Comparison of ENCODE assay signal across 1 cellular context in genomic region chr9:115069302-115069701, GRCh38.
TF ChIP-seq lines count a peak whose summit lies in the region.

No MANE protein-coding gene starts in this region.

TF ChIP-seq in HepG2, 621 proteins besides CTCF, POLR2A, EP300 and RAD21 (continued from another document):
- peak; percentile 96 for TF ChIP-seq HNRNPK (IDR thresholded peaks at IDR 0.05; ENCODE audit: low read depth, low read length, poor library complexity, severe bottlenecking)
- TF ChIP-seq RBM22 (optimal IDR thresholded peaks at IDR 0.05; ENCODE audit: low read length) = no peak
- TF ChIP-seq, protein P1, sequence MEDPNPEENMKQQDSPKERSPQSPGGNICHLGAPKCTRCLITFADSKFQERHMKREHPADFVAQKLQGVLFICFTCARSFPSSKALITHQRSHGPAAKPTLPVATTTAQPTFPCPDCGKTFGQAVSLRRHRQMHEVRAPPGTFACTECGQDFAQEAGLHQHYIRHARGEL (CRISPR knock-in tag; IDR thresholded peaks at IDR 0.05) = no peak
- TF ChIP-seq, protein P2, sequence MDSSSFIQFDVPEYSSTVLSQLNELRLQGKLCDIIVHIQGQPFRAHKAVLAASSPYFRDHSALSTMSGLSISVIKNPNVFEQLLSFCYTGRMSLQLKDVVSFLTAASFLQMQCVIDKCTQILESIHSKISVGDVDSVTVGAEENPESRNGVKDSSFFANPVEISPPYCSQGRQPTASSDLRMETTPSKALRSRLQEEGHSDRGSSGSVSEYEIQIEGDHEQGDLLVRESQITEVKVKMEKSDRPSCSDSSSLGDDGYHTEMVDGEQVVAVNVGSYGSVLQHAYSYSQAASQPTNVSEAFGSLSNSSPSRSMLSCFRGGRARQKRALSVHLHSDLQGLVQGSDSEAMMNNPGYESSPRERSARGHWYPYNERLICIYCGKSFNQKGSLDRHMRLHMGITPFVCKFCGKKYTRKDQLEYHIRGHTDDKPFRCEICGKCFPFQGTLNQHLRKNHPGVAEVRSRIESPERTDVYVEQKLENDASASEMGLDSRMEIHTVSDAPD (CRISPR knock-in tag; IDR thresholded peaks at IDR 0.05) = no peak
- no peak for TF ChIP-seq ZNF24 (IDR thresholded peaks at IDR 0.05)
- no peak for TF ChIP-seq ZKSCAN1 (IDR thresholded peaks at IDR 0.05; ENCODE audit: low read length)
- TF ChIP-seq ZNF780A (CRISPR knock-in tag; IDR thresholded peaks at IDR 0.05) = no peak
- no peak for TF ChIP-seq ZNF326 (CRISPR knock-in tag; IDR thresholded peaks at IDR 0.05; ENCODE audit: borderline replicate concordance)
- TF ChIP-seq MTA3 (CRISPR knock-in tag; IDR thresholded peaks at IDR 0.05) = no peak
- TF ChIP-seq PATZ1 (CRISPR knock-in tag; IDR thresholded peaks at IDR 0.05) = no peak
- TF ChIP-seq PCBP2 (optimal IDR thresholded peaks at IDR 0.05; ENCODE audit: low read depth, low read length, poor library complexity, severe bottlenecking) = peak; percentile 50
- no peak for TF ChIP-seq HNRNPL (IDR thresholded peaks at IDR 0.05; ENCODE audit: low read depth, low read length)
- no peak for TF ChIP-seq ZNF567 (CRISPR knock-in tag; IDR thresholded peaks at IDR 0.05; ENCODE audit: borderline replicate concordance)
- TF ChIP-seq PCBP1 (IDR thresholded peaks at IDR 0.05; ENCODE audit: borderline replicate concordance, low read depth, low read length) = 0 out of 2 replicates have a peak, but pooled peaks have one; percentile 67
- TF ChIP-seq ZBTB2 (CRISPR knock-in tag; IDR thresholded peaks at IDR 0.05; ENCODE audit: low read depth) = no peak
- no peak for TF ChIP-seq ZKSCAN5 (CRISPR knock-in tag; IDR thresholded peaks at IDR 0.05)
- TF ChIP-seq ARID2 (CRISPR knock-in tag; IDR thresholded peaks at IDR 0.05; ENCODE audit: borderline replicate concordance) = no peak
